17 cellular contexts compared by ENCODE assay signal in genomic region chr16:49213594-49213993, GRCh38.
DNase-seq lines count a peak whose midpoint lies in the region; ATAC-seq and TF ChIP-seq lines count a peak whose summit lies in the region.
"Had no signal": no experiment of that assay in that cellular context is flagged by ENCODE, and none has a peak within 500 bp of the region (broad histone marks: within the 10 kb centered on the region; RNA-seq: fewer than 3 reads in every experiment).

No MANE protein-coding gene starts in this region.

- WGBS in iPS DF 6.9 (ENCODE audit: insufficient coverage, insufficient read length), result no CpG with 5 or more reads among the region's 5 CpGs

- no peak for TF ChIP-seq CTCF in WERI-Rb-1 (IDR thresholded peaks at IDR 0.05; ENCODE audit: low read depth, low read length)

- peaks cover 19% of the 10 kb centered on the region for H3K4me1 ChIP-seq in HUES48 (ENCODE audit: control insufficient read depth, insufficient read depth, low read length)
- H3K4me1 ChIP-seq in iPS DF 6.9 (ENCODE audit: control insufficient read depth, insufficient read depth, low read length), result peaks cover 5% of the 10 kb centered on the region

- DNase-seq in WERI-Rb-1 (peak; percentile 37), iPS DF 6.9 (ENCODE audit: low read depth, low spot score) (peak; percentile 29), inferior parietal cortex (ENCODE audit: extremely low spot score) (no peak)
- DNase-seq in activated CD8-positive, alpha-beta memory T cell treated with anti-CD3 and anti-CD28 coated beads, Interleukin-2, amount 50 U/mL, for 4 hours, result no peak
- DNase-seq: CD8-positive, alpha-beta T cell; KBM-7; NCI-H1105; NCI-H2081 treated with DMSO at 0.1 percent for 48 hours; NCI-H510A; PC-9 had no signal

- H3K9me3 ChIP-seq in HUES48 (ENCODE audit: control insufficient read depth, insufficient read depth, low read length), result no peaks in the 10 kb centered on the region
- no peaks in the 10 kb centered on the region for H3K9me3 ChIP-seq in WERI-Rb-1 (ENCODE audit: severe bottlenecking)
- no peaks in the 10 kb centered on the region for H3K9me3 ChIP-seq in iPS DF 6.9 (ENCODE audit: control insufficient read depth, insufficient read depth, low read length)
- H3K9me3 ChIP-seq: BLaER1 treated with 17β-estradiol and CSF1 and Interleukin-3, amounts not matched to agents 10 nM and 100 nM had no signal

- no peak overlapping the region for H3K4me3 ChIP-seq in HUES48 (ENCODE audit: low read depth, low read length)
- H3K4me3 ChIP-seq in WERI-Rb-1 (ENCODE audit: low read depth, low read length), result no peak overlapping the region
- H3K4me3 ChIP-seq in iPS DF 6.9 (ENCODE audit: low read length), result no peak overlapping the region
- H3K4me3 ChIP-seq: BLaER1 treated with 17β-estradiol and CSF1 and Interleukin-3, amounts not matched to agents 10 nM and 100 nM; PC-9 had no signal

- ATAC-seq in HG03108 (IDR thresholded peaks at IDR 0.05; ENCODE audit: unreplicated experiment), result no peak
- ATAC-seq in HG02973 (IDR thresholded peaks at IDR 0.05; ENCODE audit: unreplicated experiment), result no peak
- ATAC-seq: CD8-positive, alpha-beta T cell; HCT116; HepG2 had no signal

- H3K9ac ChIP-seq in HUES48 (ENCODE audit: low read depth, low read length), result no peak overlapping the region
- H3K9ac ChIP-seq: BLaER1 treated with 17β-estradiol and CSF1 and Interleukin-3, amounts not matched to agents 10 nM and 100 nM had no signal

- H3K36me3 ChIP-seq in HUES48 (ENCODE audit: control insufficient read depth, insufficient read depth, low read length), result no peaks in the 10 kb centered on the region
- no peaks in the 10 kb centered on the region for H3K36me3 ChIP-seq in WERI-Rb-1
- H3K36me3 ChIP-seq in iPS DF 6.9 (ENCODE audit: control insufficient read depth, insufficient read depth, low read length), result no peaks in the 10 kb centered on the region
- H3K36me3 ChIP-seq: BLaER1 treated with 17β-estradiol and CSF1 and Interleukin-3, amounts not matched to agents 10 nM and 100 nM had no signal

- H3K27ac ChIP-seq in HUES48 (ENCODE audit: low read depth, low read length) (peak overlapping the region; percentile 74), WERI-Rb-1 (no peak overlapping the region), iPS DF 6.9 (ENCODE audit: low read length) (no peak overlapping the region)
- H3K27ac ChIP-seq: BLaER1 treated with 17β-estradiol and CSF1 and Interleukin-3, amounts not matched to agents 10 nM and 100 nM; PC-9; RWPE1 had no signal

- H3K27me3 ChIP-seq in HUES48 (ENCODE audit: control insufficient read depth, insufficient read depth, low read length), result no peaks in the 10 kb centered on the region; the same call in none of the 2 replicates
- no peaks in the 10 kb centered on the region for H3K27me3 ChIP-seq in WERI-Rb-1 (ENCODE audit: insufficient read depth, low read depth, severe bottlenecking)
- H3K27me3 ChIP-seq in iPS DF 6.9 (ENCODE audit: control insufficient read depth, insufficient read depth, low read length), result no peaks in the 10 kb centered on the region; the same call in 1 of the 2 replicates
- H3K27me3 ChIP-seq: BLaER1 treated with 17β-estradiol and CSF1 and Interleukin-3, amounts not matched to agents 10 nM and 100 nM had no signal

Comparison
In these comparisons a context has a peak if more than half of its experiments do, and no peak if none do; other contexts are left out.
1. DNase-seq: peak in WERI-Rb-1 (single experiment) and iPS DF 6.9 (single experiment); none in inferior parietal cortex (single experiment) and activated CD8-positive, alpha-beta memory T cell treated with anti-CD3 and anti-CD28 coated beads, Interleukin-2, amount 50 U/mL, for 4 hours (single experiment).